ENCODE assay signal across 12 cellular contexts in genomic region chr6:24777227-24777626, GRCh38. TPM values are rescaled to one million over a fixed set of nuclear protein-coding genes. Genes with fewer than 3 reads are reported as not detected.
DNase-seq lines count a peak whose midpoint lies in the region; ATAC-seq and TF ChIP-seq lines count a peak whose summit lies in the region.
"Had no signal": no experiment of that assay in that cellular context is flagged by ENCODE, and none has a peak within 500 bp of the region (broad histone marks: within the 10 kb centered on the region; RNA-seq: fewer than 3 reads in every experiment).

No MANE protein-coding gene starts in this region.

- H2BK5ac ChIP-seq in mesenchymal stem cell (ENCODE audit: low read depth, low read length, poor library complexity, severe bottlenecking), result no peak overlapping the region

- H3K18ac ChIP-seq in mesenchymal stem cell (ENCODE audit: low read depth in 1 of 2, low read length in 2 of 2), result no peak overlapping the region

- H4K8ac ChIP-seq in mesenchymal stem cell (ENCODE audit: low read length), result no peak overlapping the region

- H3K36me3 Mint-ChIP-seq in CD4-positive, alpha-beta T cell (ENCODE audit: low read depth), result peaks cover 25% of the 10 kb centered on the region
- peaks cover 58% of the 10 kb centered on the region for H3K36me3 Mint-ChIP-seq in activated CD8-positive, alpha-beta T cell treated with anti-CD3 and anti-CD28 coated beads, Interleukin-2, amount 10 ng/mL, durations not matched to agents 7 days and 5 days (ENCODE audit: low read depth)
- H3K36me3 Mint-ChIP-seq in naive thymus-derived CD4-positive, alpha-beta T cell, result peaks cover 0 to 22% (median 4%) of the 10 kb centered on the region in 5 donors
- peaks cover under 1% of the 10 kb centered on the region for H3K36me3 Mint-ChIP-seq in chondrocyte (ENCODE audit: low read depth)

- H2BK15ac ChIP-seq in mesenchymal stem cell (ENCODE audit: low read depth, poor library complexity, severe bottlenecking), result no peak overlapping the region

- no peak overlapping the region for H2BK12ac ChIP-seq in mesenchymal stem cell (ENCODE audit: low read length in 2 of 2)

- H3K9me3 Mint-ChIP-seq in CD4-positive, alpha-beta T cell, result no peaks in the 10 kb centered on the region
- H3K9me3 Mint-ChIP-seq in activated CD8-positive, alpha-beta T cell treated with anti-CD3 and anti-CD28 coated beads, Interleukin-2, amount 10 ng/mL, durations not matched to agents 7 days and 5 days (ENCODE audit: insufficient read depth), result no peaks in the 10 kb centered on the region
- H3K9me3 Mint-ChIP-seq in naive thymus-derived CD4-positive, alpha-beta T cell, result no peaks in the 10 kb centered on the region
- H3K9me3 Mint-ChIP-seq in chondrocyte (ENCODE audit: low read depth), result no peaks in the 10 kb centered on the region

- no peak overlapping the region for H3K4me2 ChIP-seq in mesenchymal stem cell (ENCODE audit: low read length, poor library complexity, severe bottlenecking)

- H3K79me1 ChIP-seq in mesenchymal stem cell (replicated peaks; ENCODE audit: low read length, poor library complexity, severe bottlenecking), result peaks cover 3% of the 10 kb centered on the region

- no peak overlapping the region for H2AFZ ChIP-seq in mesenchymal stem cell (ENCODE audit: low read depth, low read length)

- no peak overlapping the region for H3K4ac ChIP-seq in mesenchymal stem cell (ENCODE audit: low read depth in 1 of 2, low read length in 2 of 2)

- H3K4me1 ChIP-seq in HEK293 (ENCODE audit: control insufficient read depth, insufficient read depth, low read length), result peaks cover 11% of the 10 kb centered on the region
- H3K4me1 ChIP-seq in mesenchymal stem cell (ENCODE audit: control insufficient read depth, insufficient read depth, low read depth, low read length), result peaks cover 8% of the 10 kb centered on the region
- peaks cover 6 to 7% of the 10 kb centered on the region in 2 donors for H3K4me1 ChIP-seq in naive thymus-derived CD4-positive, alpha-beta T cell (ENCODE audit: control insufficient read depth in 2 of 2, insufficient read depth in 2 of 2, low read length in 2 of 2)

- no peaks in the 10 kb centered on the region for H3K9me3 ChIP-seq in CD4-positive, alpha-beta T cell (ENCODE audit: control insufficient read depth, low read length)
- H3K9me3 ChIP-seq in HEK293 (ENCODE audit: control insufficient read depth, insufficient read depth, low read depth, low read length) (no peaks in the 10 kb centered on the region), mesenchymal stem cell (ENCODE audit: control insufficient read depth, low read length) (no peaks in the 10 kb centered on the region)
- no peaks in the 10 kb centered on the region for H3K9me3 ChIP-seq in naive thymus-derived CD4-positive, alpha-beta T cell (ENCODE audit: control insufficient read depth in 2 of 3, low read length in 3 of 3)

- H2BK120ac ChIP-seq in mesenchymal stem cell (ENCODE audit: low read depth, low read length), result no peak overlapping the region

- no peak overlapping the region for H3K23ac ChIP-seq in mesenchymal stem cell (ENCODE audit: low read length in 2 of 2)

- peak overlapping the region; percentile 20 for H3K4me3 Mint-ChIP-seq in CD4-positive, alpha-beta T cell
- H3K4me3 Mint-ChIP-seq in activated CD8-positive, alpha-beta T cell treated with anti-CD3 and anti-CD28 coated beads, Interleukin-2, amount 10 ng/mL, durations not matched to agents 7 days and 5 days, result peak overlapping the region; percentile 99
- peak overlapping the region in 2 of 10 donors; percentile 25 to 98 for H3K4me3 Mint-ChIP-seq in naive thymus-derived CD4-positive, alpha-beta T cell
- H3K4me3 Mint-ChIP-seq in chondrocyte (ENCODE audit: unreplicated experiment), result no peak overlapping the region

- intact Hi-C loops in CD4-positive, alpha-beta T cell (cut with DNase I, micrococcal nuclease), result loop anchor here in 1 of 2 experiments (5.0 kb wide), 2 partner anchors 250 to 295 kb away; no protein-coding TSS in a partner anchor
- intact Hi-C loops in naive thymus-derived CD4-positive, alpha-beta T cell (cut with micrococcal nuclease), result loop anchor here in 1 of 2 donors (5.0 kb wide), 3 partner anchors 80 to 240 kb away; no protein-coding TSS in a partner anchor

- H3K4me3 ChIP-seq in HEK293 (ENCODE audit: low read depth, low read length) (peak overlapping the region; percentile 81), mesenchymal stem cell (ENCODE audit: insufficient read depth in 1 of 2, low read depth in 1 of 2, low read length in 2 of 2) (no peak overlapping the region)
- H3K4me3 ChIP-seq in naive thymus-derived CD4-positive, alpha-beta T cell (ENCODE audit: low read length), result no peak overlapping the region

- no CpG with 5 or more reads among the region's 1 CpG for WGBS in mesenchymal stem cell

- no peak overlapping the region for H2AK5ac ChIP-seq in mesenchymal stem cell (ENCODE audit: low read length, severe bottlenecking)

- peaks cover 34% of the 10 kb centered on the region for H3K4me1 Mint-ChIP-seq in CD4-positive, alpha-beta T cell (ENCODE audit: low read depth)
- peaks cover 45% of the 10 kb centered on the region for H3K4me1 Mint-ChIP-seq in activated CD8-positive, alpha-beta T cell treated with anti-CD3 and anti-CD28 coated beads, Interleukin-2, amount 10 ng/mL, durations not matched to agents 7 days and 5 days (ENCODE audit: low read depth)
- peaks cover 10 to 50% (median 21%) of the 10 kb centered on the region in 7 donors for H3K4me1 Mint-ChIP-seq in naive thymus-derived CD4-positive, alpha-beta T cell
- peaks cover 31% of the 10 kb centered on the region for H3K4me1 Mint-ChIP-seq in chondrocyte (ENCODE audit: low read depth)

- no peak for ATAC-seq in CD4-positive, alpha-beta T cell (ENCODE audit: poor library complexity)
- ATAC-seq in activated CD8-positive, alpha-beta T cell treated with anti-CD3 and anti-CD28 coated beads, Interleukin-2, amount 10 ng/mL, durations not matched to agents 7 days and 5 days, result no peak
- no peak for ATAC-seq in naive thymus-derived CD4-positive, alpha-beta T cell

- H4K91ac ChIP-seq in mesenchymal stem cell (ENCODE audit: low read length), result no peak overlapping the region

- no peak overlapping the region for H3K14ac ChIP-seq in mesenchymal stem cell (ENCODE audit: low read length in 2 of 2)

- H3K27ac Mint-ChIP-seq in CD4-positive, alpha-beta T cell, result no peak overlapping the region
- no peak overlapping the region for H3K27ac Mint-ChIP-seq in activated CD8-positive, alpha-beta T cell treated with anti-CD3 and anti-CD28 coated beads, Interleukin-2, amount 10 ng/mL, durations not matched to agents 7 days and 5 days
- no peak overlapping the region for H3K27ac Mint-ChIP-seq in naive thymus-derived CD4-positive, alpha-beta T cell
- no peak overlapping the region for H3K27ac Mint-ChIP-seq in chondrocyte (ENCODE audit: unreplicated experiment)

- H3K27me3 Mint-ChIP-seq in CD4-positive, alpha-beta T cell, result no peaks in the 10 kb centered on the region
- H3K27me3 Mint-ChIP-seq in activated CD8-positive, alpha-beta T cell treated with anti-CD3 and anti-CD28 coated beads, Interleukin-2, amount 10 ng/mL, durations not matched to agents 7 days and 5 days (ENCODE audit: low read depth), result no peaks in the 10 kb centered on the region
- no peaks in the 10 kb centered on the region for H3K27me3 Mint-ChIP-seq in naive thymus-derived CD4-positive, alpha-beta T cell
- no peaks in the 10 kb centered on the region for H3K27me3 Mint-ChIP-seq in chondrocyte (ENCODE audit: low read depth)

- peak overlapping the region; percentile 92 for H3K9ac ChIP-seq in mesenchymal stem cell (ENCODE audit: low read length)

- no peak for TF ChIP-seq CTCF in CD4-positive, alpha-beta T cell (IDR thresholded peaks at IDR 0.05)
- TF ChIP-seq CTCF in HEK293 (tag by site-specific recombination; IDR thresholded peaks at IDR 0.05) (no peak), chondrocyte (IDR thresholded peaks at IDR 0.05) (no peak)

- POLR2A ChIA-PET in CD4-positive, alpha-beta T cell (lab: Charles Lee), result no interaction called here
- POLR2A ChIA-PET in HEK293 (lab: Yijun Ruan, JAX), result interaction anchor here (1.3 to 2.7 kb wide), 2 partner anchors 12 to 59 kb away, joined by 4 to 28 read pairs; partner anchors contain the start of gene C6orf62
- POLR2A ChIA-PET in activated CD8-positive, alpha-beta T cell treated with anti-CD3 and anti-CD28 coated beads, Interleukin-2, amount 10 ng/mL, durations not matched to agents 7 days and 5 days (lab: Charles Lee), result interaction anchor here (0.6 kb wide), 1 partner anchor 338 kb away, joined by 3 read pairs; no protein-coding TSS in a partner anchor
- POLR2A ChIA-PET in naive thymus-derived CD4-positive, alpha-beta T cell (lab: Charles Lee), result no interaction called here

- H3K36me3 ChIP-seq in HEK293 (ENCODE audit: control insufficient read depth in 2 of 2, insufficient read depth in 1 of 2, low read length in 2 of 2) (peaks cover 24 to 51% of the 10 kb centered on the region in 2 experiments), mesenchymal stem cell (ENCODE audit: control insufficient read depth in 1 of 2, insufficient read depth in 2 of 2, low read depth in 1 of 2, low read length in 2 of 2) (peaks cover 0 to 7% of the 10 kb centered on the region in 2 experiments)
- peaks cover 0 to 4% (median 0%) of the 10 kb centered on the region in 3 experiments for H3K36me3 ChIP-seq in naive thymus-derived CD4-positive, alpha-beta T cell (ENCODE audit: control insufficient read depth in 2 of 3, insufficient read depth in 3 of 3, low read length in 3 of 3)

- CTCF ChIA-PET in CD4-positive, alpha-beta T cell (lab: Charles Lee), result no interaction called here
- CTCF ChIA-PET in HEK293 (lab: Yijun Ruan, JAX), result no interaction called here
- CTCF ChIA-PET in activated CD8-positive, alpha-beta T cell treated with anti-CD3 and anti-CD28 coated beads, Interleukin-2, amount 10 ng/mL, durations not matched to agents 7 days and 5 days (lab: Charles Lee), result interaction anchor here (1.2 to 2.2 kb wide), 3 partner anchors 157 to 294 kb away, joined by 3 to 10 read pairs (median 5); no protein-coding TSS in a partner anchor
- CTCF ChIA-PET in naive thymus-derived CD4-positive, alpha-beta T cell (lab: Charles Lee), result no interaction called here

- H3K27me3 ChIP-seq in CD4-positive, alpha-beta T cell (ENCODE audit: control insufficient read depth, insufficient read depth, low read length), result no peaks in the 10 kb centered on the region
- no peaks in the 10 kb centered on the region for H3K27me3 ChIP-seq in mesenchymal stem cell (ENCODE audit: control insufficient read depth in 1 of 2, insufficient read depth in 1 of 2, low read length in 2 of 2)
- H3K27me3 ChIP-seq in naive thymus-derived CD4-positive, alpha-beta T cell (ENCODE audit: control insufficient read depth in 2 of 2, insufficient read depth in 2 of 2, low read length in 2 of 2), result no peaks in the 10 kb centered on the region
- H3K27me3 ChIP-seq: cardiac muscle cell had no signal

- DNase-seq in CD4-positive, alpha-beta T cell, result no peak
- no peak for DNase-seq in activated CD8-positive, alpha-beta T cell treated with anti-CD3 and anti-CD28 coated beads, Interleukin-2, amount 10 ng/mL, durations not matched to agents 7 days and 5 days
- DNase-seq in mesenchymal stem cell (no peak), globus pallidus (ENCODE audit: low spot score) (no peak), NCI-H82 treated with DMSO at 0.1 percent for 48 hours (lab: John Stamatoyannopoulos, UW; ENCODE audit: unreplicated experiment) (no peak), chondrocyte (ENCODE audit: low spot score) (no peak)
- DNase-seq in naive thymus-derived CD4-positive, alpha-beta T cell, result no peak
- DNase-seq: foreskin melanocyte had no signal

- no peak overlapping the region for H3K27ac ChIP-seq in CD4-positive, alpha-beta T cell (ENCODE audit: low read depth, low read length)
- no peak overlapping the region for H3K27ac ChIP-seq in HEK293 (ENCODE audit: extremely low read depth, low read depth, low read length)
- H3K27ac ChIP-seq in mesenchymal stem cell (ENCODE audit: low read length, poor library complexity, severe bottlenecking), result no peak overlapping the region
- no peak overlapping the region for H3K27ac ChIP-seq in naive thymus-derived CD4-positive, alpha-beta T cell (ENCODE audit: low read depth, low read length)
- H3K27ac ChIP-seq: cardiac muscle cell had no signal

RNA-seq across cellular contexts. Expression of gene GMNN, which starts 2.5 kb away (rescaled TPM):
- 10 to 100 TPM; 10.1 to 10.5 TPM for total RNA-seq in CD4-positive, alpha-beta T cell
- 10 to 100 TPM; 87.0 to 88.4 TPM for total RNA-seq in activated CD8-positive, alpha-beta T cell treated with anti-CD3 and anti-CD28 coated beads, Interleukin-2, amount 10 ng/mL, durations not matched to agents 7 days and 5 days
- 29.6 TPM for polyA plus RNA-seq in mesenchymal stem cell (2013, experiment 1 of 2)
- 31.0 TPM for polyA plus RNA-seq in mesenchymal stem cell (2013, experiment 2 of 2)
- total RNA-seq in naive thymus-derived CD4-positive, alpha-beta T cell, result 10 to 100 TPM in 1 of 5 experiments, 1 to 10 TPM in 4; 5.1 to 54.6 (median 7.0) TPM
- 1 to 10 TPM; 4.2 to 5.0 TPM for polyA plus RNA-seq in naive thymus-derived CD4-positive, alpha-beta T cell
- 13.6 to 22.9 TPM (median 13.8 TPM) in 3 replicates for total RNA-seq in chondrocyte

RNA-seq across cellular contexts. Expression of gene ARMH2, which starts 21.5 kb away (rescaled TPM):
- total RNA-seq in CD4-positive, alpha-beta T cell, result not detected
- 1 to 10 TPM in 1 of 2 experiments, under 1 TPM in 1; 0.97 to 1.7 TPM for total RNA-seq in activated CD8-positive, alpha-beta T cell treated with anti-CD3 and anti-CD28 coated beads, Interleukin-2, amount 10 ng/mL, durations not matched to agents 7 days and 5 days
- polyA plus RNA-seq in mesenchymal stem cell (2013, experiment 1 of 2), result not detected
- polyA plus RNA-seq in mesenchymal stem cell (2013, experiment 2 of 2), result not detected
- total RNA-seq in naive thymus-derived CD4-positive, alpha-beta T cell, result 1 to 10 TPM; 1.3 to 9.4 (median 5.0) TPM
- polyA plus RNA-seq in naive thymus-derived CD4-positive, alpha-beta T cell, result under 1 TPM in 1 of 2 donors, not detected in 1; 0.70 TPM
- total RNA-seq in chondrocyte, result not detected in 3 replicates
- total RNA-seq: cardiac muscle cell, liver, renal cortical epithelial cell had no signal
- polyA plus RNA-seq: cardiac muscle cell, liver had no signal

RNA-seq across cellular contexts. Expression of gene C6orf62, which starts 58.3 kb away (rescaled TPM):
- total RNA-seq in CD4-positive, alpha-beta T cell, result 100 to 1,000 TPM; 108 to 111 TPM
- 100 to 1,000 TPM; 121 to 128 TPM for total RNA-seq in activated CD8-positive, alpha-beta T cell treated with anti-CD3 and anti-CD28 coated beads, Interleukin-2, amount 10 ng/mL, durations not matched to agents 7 days and 5 days
- 74.6 TPM for polyA plus RNA-seq in mesenchymal stem cell (2013, experiment 1 of 2)
- 75.9 TPM for polyA plus RNA-seq in mesenchymal stem cell (2013, experiment 2 of 2)
- 100 to 1,000 TPM; 115 to 162 (median 135) TPM for total RNA-seq in naive thymus-derived CD4-positive, alpha-beta T cell
- polyA plus RNA-seq in naive thymus-derived CD4-positive, alpha-beta T cell, result 100 to 1,000 TPM; 102 to 130 TPM
- 74.0 to 91.9 TPM (median 90.2 TPM) in 3 replicates for total RNA-seq in chondrocyte

Comparison
In these comparisons a context has a peak if more than half of its experiments do, and no peak if none do; other contexts are left out.
1. POLR2A ChIA-PET loops: an anchor here in HEK293 (1.3 to 2.7 kb wide) and activated CD8-positive, alpha-beta T cell treated with anti-CD3 and anti-CD28 coated beads, Interleukin-2, amount 10 ng/mL, durations not matched to agents 7 days and 5 days (0.6 kb wide); none called in CD4-positive, alpha-beta T cell and naive thymus-derived CD4-positive, alpha-beta T cell.